28 cellular contexts compared by ENCODE assay signal in the genomic region with DNA sequence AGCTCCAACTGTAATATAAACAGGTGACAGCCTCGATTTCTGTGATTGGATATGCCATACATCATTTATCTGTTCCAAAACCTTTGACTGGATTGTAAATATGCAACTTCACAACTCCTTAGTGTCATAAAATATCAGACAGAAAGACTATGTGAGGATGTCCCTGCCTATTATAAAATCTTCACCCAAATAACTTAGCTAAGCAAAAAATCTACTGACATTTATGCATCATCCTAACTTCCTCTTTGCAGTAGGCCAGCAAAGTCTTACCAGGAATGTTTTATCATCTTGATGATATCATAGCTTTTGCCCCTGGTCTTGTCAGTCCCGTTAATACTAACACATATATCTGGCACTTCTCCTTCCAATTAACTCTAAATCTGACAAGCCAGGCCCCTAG.
"Had no signal": no experiment of that assay in that cellular context is flagged by ENCODE, and none has a peak within 500 bp of the region (broad histone marks: within the 10 kb centered on the region; RNA-seq: fewer than 3 reads in every experiment).

No MANE protein-coding gene starts in this region.

- H3K27ac Mint-ChIP-seq: dendritic cell treated with granulocyte-macrophage colony-stimulating factor and Interleukin-4, amounts not matched to agents 40 ng/mL and 50 ng/mL, for 4 days; effector memory CD8-positive, alpha-beta T cell; endodermal cell; memory B cell; naive thymus-derived CD8-positive, alpha-beta T cell had no signal

- H3K4me1 Mint-ChIP-seq: memory B cell; naive thymus-derived CD8-positive, alpha-beta T cell had no signal

- FAIRE-seq: colon, endometrium, islet of Langerhans, keratinocyte had no signal

- H3K27ac ChIP-seq: epithelial cell of prostate, esophagus squamous epithelium, gastrocnemius medialis, heart right ventricle, left lung had no signal

- DNase-seq: cortex of kidney; effector CD8-positive, alpha-beta T cell; effector memory CD8-positive, alpha-beta T cell; endodermal cell; erythroblast; esophagus squamous epithelium; foreskin fibroblast; foreskin melanocyte; gastrocnemius medialis; glutamatergic neuron; head of caudate nucleus; heart right ventricle; hippocampal formation; left cardiac atrium; left lung; left ventricle myocardium superior; mammary epithelial cell; midbrain; naive thymus-derived CD8-positive, alpha-beta T cell had no signal

- H3K27me3 ChIP-seq: esophagus squamous epithelium, gastrocnemius medialis, heart right ventricle, left lung had no signal

- H3K36me3 Mint-ChIP-seq: memory B cell; naive thymus-derived CD8-positive, alpha-beta T cell had no signal

- ATAC-seq: effector memory CD8-positive, alpha-beta T cell; esophagus mucosa; gastrocnemius medialis; heart right ventricle; left cardiac atrium; left lung; left ventricle myocardium superior; naive thymus-derived CD8-positive, alpha-beta T cell had no signal

- H3K9me3 ChIP-seq: esophagus squamous epithelium, gastrocnemius medialis, left lung had no signal

- H3K9me3 Mint-ChIP-seq: endodermal cell had no signal

- H3K4me3 Mint-ChIP-seq: dendritic cell treated with granulocyte-macrophage colony-stimulating factor and Interleukin-4, amounts not matched to agents 40 ng/mL and 50 ng/mL, for 4 days; effector memory CD8-positive, alpha-beta T cell; endodermal cell; memory B cell; naive thymus-derived CD8-positive, alpha-beta T cell had no signal

- H3K27me3 Mint-ChIP-seq: dendritic cell treated with granulocyte-macrophage colony-stimulating factor and Interleukin-4, amounts not matched to agents 40 ng/mL and 50 ng/mL, for 4 days; effector memory CD8-positive, alpha-beta T cell; memory B cell had no signal

- H3K36me3 ChIP-seq: esophagus squamous epithelium, gastrocnemius medialis, heart right ventricle, left lung had no signal

- H3K4me3 ChIP-seq: esophagus squamous epithelium, gastrocnemius medialis, heart right ventricle, left lung, lung had no signal

- H3K4me1 ChIP-seq: esophagus squamous epithelium, gastrocnemius medialis, heart right ventricle, left lung had no signal
